In genomic region chr3:149654188-149654601, GRCh38 we compare ENCODE assay signal across 12 cellular contexts. TPM values are rescaled to one million over a fixed set of nuclear protein-coding genes. Genes with fewer than 3 reads are reported as not detected.
DNase-seq lines count a peak whose midpoint lies in the region; ATAC-seq and TF ChIP-seq lines count a peak whose summit lies in the region.
"Had no signal": no experiment of that assay in that cellular context is flagged by ENCODE, and none has a peak within 500 bp of the region (broad histone marks: within the 10 kb centered on the region; RNA-seq: fewer than 3 reads in every experiment).

No MANE protein-coding gene starts in this region.

- H3K79me2 ChIP-seq in mesendoderm (ENCODE audit: control insufficient read depth, insufficient read depth, low read length) = peaks cover 23% of the 10 kb centered on the region

- no peak overlapping the region for H2BK15ac ChIP-seq in mesendoderm (replicated peaks; ENCODE audit: low read depth)

- peaks cover 16% of the 10 kb centered on the region for H3K4me1 Mint-ChIP-seq in activated T-cell treated with anti-CD3 and anti-CD28 coated beads, Interleukin-2, amount 50 U/mL, for 72 hours (ENCODE audit: low read depth)

- no peak for TF ChIP-seq CTCF in kidney epithelial cell (IDR thresholded peaks at IDR 0.05; ENCODE audit: insufficient read depth, low read length, poor library complexity, severe bottlenecking)
- TF ChIP-seq CTCF in suprapubic skin (IDR thresholded peaks at IDR 0.05) = no peak

- H3K4me3 ChIP-seq in HUES48 (ENCODE audit: low read depth, low read length) (peak overlapping the region; percentile 6; the same call in 1 of the 2 replicates), kidney epithelial cell (ENCODE audit: low read depth, low read length) (peak overlapping the region; percentile 17), suprapubic skin (peak overlapping the region; percentile 76), mesendoderm (ENCODE audit: low read length) (no peak overlapping the region)

- H3K9ac ChIP-seq in HUES48 (ENCODE audit: low read depth, low read length) (no peak overlapping the region), mesendoderm (ENCODE audit: low read length) (no peak overlapping the region)

- TF ChIP-seq EP300 in suprapubic skin (IDR thresholded peaks at IDR 0.05) = no peak

- DNase-seq in astrocyte of the hippocampus (ENCODE audit: low read depth, low spot score) = peak; percentile 39
- DNase-seq in kidney epithelial cell (ENCODE audit: low read depth) = no peak
- no peak for DNase-seq in suprapubic skin (ENCODE audit: low spot score in 2 of 2)
- DNase-seq in mesendoderm = no peak
- no peak for DNase-seq in anterior cingulate cortex (lab: John Stamatoyannopoulos, UW)
- no peak for DNase-seq in activated T-cell treated with anti-CD3 and anti-CD28 coated beads, Interleukin-2, amount 50 U/mL, for 72 hours
- DNase-seq in MV-4-11 (lab: John Stamatoyannopoulos, UW) = no peak
- DNase-seq: central memory CD4-positive, alpha-beta T cell; kidney glomerular epithelial cell; MM.1S; SHP77 had no signal

- H3K18ac ChIP-seq in mesendoderm (ENCODE audit: low read length) = no peak overlapping the region

- peaks cover 15% of the 10 kb centered on the region for H3K79me1 ChIP-seq in mesendoderm (ENCODE audit: low read length)

- H3K4me3 Mint-ChIP-seq in activated T-cell treated with anti-CD3 and anti-CD28 coated beads, Interleukin-2, amount 50 U/mL, for 72 hours = no peak overlapping the region

- no peak overlapping the region for H3K56ac ChIP-seq in mesendoderm (ENCODE audit: low read length)

- H3K4me1 ChIP-seq in HUES48 (ENCODE audit: control insufficient read depth, insufficient read depth, low read length) (peaks cover 35% of the 10 kb centered on the region), suprapubic skin (peaks cover 76% of the 10 kb centered on the region), mesendoderm (ENCODE audit: control insufficient read depth, low read depth, low read length) (peaks cover 5% of the 10 kb centered on the region)

- H2BK120ac ChIP-seq in mesendoderm (ENCODE audit: low read depth, low read length) = no peak overlapping the region

- H4K5ac ChIP-seq in mesendoderm (ENCODE audit: low read length) = no peak overlapping the region

- ATAC-seq in activated T-cell treated with anti-CD3 and anti-CD28 coated beads, Interleukin-2, amount 50 U/mL, for 72 hours (replicated peaks in 1 of 2) = no peak

- H3K27me3 ChIP-seq in HUES48 (ENCODE audit: control insufficient read depth, insufficient read depth, low read length) (peaks cover 11% of the 10 kb centered on the region; the same call in 1 of the 2 replicates), kidney epithelial cell (ENCODE audit: control insufficient read depth, insufficient read depth, low read length) (no peaks in the 10 kb centered on the region), suprapubic skin (no peaks in the 10 kb centered on the region), mesendoderm (ENCODE audit: insufficient read depth, low read length, poor library complexity) (no peaks in the 10 kb centered on the region)

- peaks cover 48% of the 10 kb centered on the region for H3K27me3 Mint-ChIP-seq in activated T-cell treated with anti-CD3 and anti-CD28 coated beads, Interleukin-2, amount 50 U/mL, for 72 hours (ENCODE audit: low read depth)

- no peak overlapping the region for H3K4me2 ChIP-seq in mesendoderm (ENCODE audit: low read length)

- no peak for TF ChIP-seq POLR2A in suprapubic skin (IDR thresholded peaks at IDR 0.05)

- no peak overlapping the region for H2BK5ac ChIP-seq in mesendoderm (ENCODE audit: low read length)

- no peak overlapping the region for H3K23ac ChIP-seq in mesendoderm (ENCODE audit: low read length)

- no peak overlapping the region for H3K4ac ChIP-seq in mesendoderm (ENCODE audit: low read depth, low read length)

- no peaks in the 10 kb centered on the region for H3K9me3 ChIP-seq in HUES48 (ENCODE audit: control insufficient read depth, insufficient read depth, low read length)
- no peaks in the 10 kb centered on the region for H3K9me3 ChIP-seq in suprapubic skin

- H2AK5ac ChIP-seq in mesendoderm (ENCODE audit: low read length) = no peak overlapping the region

- peaks cover 2 to 5% of the 10 kb centered on the region in 2 donors for H3K36me3 Mint-ChIP-seq in activated T-cell treated with anti-CD3 and anti-CD28 coated beads, Interleukin-2, amount 50 U/mL, for 72 hours (ENCODE audit: insufficient read depth in 2 of 2)

- H3K27ac ChIP-seq in HUES48 (ENCODE audit: low read depth, low read length) = no peak overlapping the region
- H3K27ac ChIP-seq in suprapubic skin = no peak overlapping the region
- H3K27ac ChIP-seq in mesendoderm (ENCODE audit: low read depth, low read length) = no peak overlapping the region

- H3K27ac Mint-ChIP-seq in activated T-cell treated with anti-CD3 and anti-CD28 coated beads, Interleukin-2, amount 50 U/mL, for 72 hours = no peak overlapping the region

- H3K36me3 ChIP-seq in HUES48 (ENCODE audit: control insufficient read depth, insufficient read depth, low read length) (peaks cover 41% of the 10 kb centered on the region), kidney epithelial cell (ENCODE audit: control insufficient read depth, insufficient read depth, low read length) (no peaks in the 10 kb centered on the region), suprapubic skin (no peaks in the 10 kb centered on the region), mesendoderm (ENCODE audit: control insufficient read depth, insufficient read depth, low read length) (no peaks in the 10 kb centered on the region)

- no peak overlapping the region for H4K8ac ChIP-seq in mesendoderm (ENCODE audit: low read depth, low read length)

- H3K9me3 Mint-ChIP-seq in activated T-cell treated with anti-CD3 and anti-CD28 coated beads, Interleukin-2, amount 50 U/mL, for 72 hours = peaks cover 0 to 1% of the 10 kb centered on the region in 2 donors

RNA-seq across cellular contexts. Expression of gene WWTR1, which starts 3.6 kb away (rescaled TPM):
- total RNA-seq in kidney epithelial cell (42.1 and 50.4 TPM in 2 replicates), suprapubic skin (10 to 100 TPM; 33.0 to 68.9 (median 52.1) TPM)
- polyA plus RNA-seq in mesendoderm (2013, experiment 1 of 2) = 25.5 TPM
- 25.1 TPM for polyA plus RNA-seq in mesendoderm (2013, experiment 2 of 2)
- total RNA-seq in activated T-cell treated with anti-CD3 and anti-CD28 coated beads, Interleukin-2, amount 50 U/mL, for 72 hours = under 1 TPM; 0.53 to 0.95 TPM

Comparison
In these comparisons a context has a peak if more than half of its experiments do, and no peak if none do; other contexts are left out.
1. RNA of gene WWTR1, which starts 3.6 kb away (total RNA-seq): 33.0 to 68.9 TPM in suprapubic skin and 42.1 to 50.4 TPM in kidney epithelial cell; 0.53 to 0.95 TPM in activated T-cell treated with anti-CD3 and anti-CD28 coated beads, Interleukin-2, amount 50 U/mL, for 72 hours; every median in the first group is over 10 times any median in the second.